9 cellular contexts compared by ENCODE assay signal in the genomic region with DNA sequence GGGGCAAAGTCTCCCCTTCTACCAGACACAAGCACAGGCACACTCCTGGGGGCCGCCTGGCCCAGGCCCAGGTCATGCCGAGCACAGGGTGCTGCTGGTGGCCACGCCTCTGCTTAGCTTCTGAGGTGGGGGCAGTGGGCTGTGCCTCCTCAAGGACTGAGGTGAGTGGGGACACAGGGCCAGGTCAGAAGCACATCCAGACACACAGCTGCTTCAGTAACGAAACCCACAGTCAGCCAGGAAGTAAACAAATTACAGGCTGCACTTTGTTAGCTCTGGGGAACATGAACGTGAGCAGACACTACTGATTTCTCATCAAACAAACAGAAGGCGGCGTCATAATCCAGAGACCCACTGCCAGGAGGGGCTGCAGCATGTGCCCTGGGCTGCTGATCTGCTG.
DNase-seq lines count a peak whose midpoint lies in the region; ATAC-seq lines count a peak whose summit lies in the region.
"Had no signal": no experiment of that assay in that cellular context is flagged by ENCODE, and none has a peak within 500 bp of the region (broad histone marks: within the 10 kb centered on the region; RNA-seq: fewer than 3 reads in every experiment).

No MANE protein-coding gene starts in this region.

- 32% methylated on average over 7 of the region's 7 CpGs for WGBS in mesenchymal stem cell

- no peak overlapping the region for H2AFZ ChIP-seq in mesenchymal stem cell (ENCODE audit: low read depth, low read length)
- H2AFZ ChIP-seq: GM23338 had no signal

- H3K4me3 ChIP-seq in mesenchymal stem cell (ENCODE audit: insufficient read depth in 1 of 2, low read depth in 1 of 2, low read length in 2 of 2) = no peak overlapping the region
- H3K4me3 ChIP-seq: ascending aorta, GM23338 had no signal

- H3K4me1 ChIP-seq in mesenchymal stem cell (ENCODE audit: control insufficient read depth, insufficient read depth, low read depth, low read length) = peaks cover 25% of the 10 kb centered on the region
- H3K4me1 ChIP-seq: ascending aorta had no signal

- H3K27me3 ChIP-seq in mesenchymal stem cell (ENCODE audit: control insufficient read depth in 1 of 2, insufficient read depth in 1 of 2, low read length in 2 of 2) = peaks cover 0 to 28% of the 10 kb centered on the region in 2 experiments
- H3K27me3 ChIP-seq: ascending aorta had no signal

- H2BK15ac ChIP-seq in mesenchymal stem cell (ENCODE audit: low read depth, poor library complexity, severe bottlenecking) = peak overlapping the region; percentile 57

- peak overlapping the region; percentile 40 to 56 for H2BK12ac ChIP-seq in mesenchymal stem cell (ENCODE audit: low read length in 2 of 2)

- H2BK120ac ChIP-seq in mesenchymal stem cell (ENCODE audit: low read depth, low read length) = no peak overlapping the region

- peak overlapping the region in 1 of 2 experiments; percentile 13 for H3K4ac ChIP-seq in mesenchymal stem cell (ENCODE audit: low read depth in 1 of 2, low read length in 2 of 2)

- H2BK5ac ChIP-seq in mesenchymal stem cell (ENCODE audit: low read depth, low read length, poor library complexity, severe bottlenecking) = no peak overlapping the region

- no peak overlapping the region for H3K4me2 ChIP-seq in mesenchymal stem cell (ENCODE audit: low read length, poor library complexity, severe bottlenecking)
- H3K4me2 ChIP-seq: GM23338 had no signal

- ATAC-seq in GM18873 (IDR thresholded peaks at IDR 0.05; ENCODE audit: low FRiP score, unreplicated experiment) (peak; percentile 52), HG02588 (IDR thresholded peaks at IDR 0.05; ENCODE audit: unreplicated experiment) (peak; percentile 42)
- ATAC-seq: GM23338 had no signal

- H3K9me3 ChIP-seq in mesenchymal stem cell (ENCODE audit: control insufficient read depth, low read length) = no peaks in the 10 kb centered on the region
- H3K9me3 ChIP-seq: ascending aorta had no signal

- H2AK5ac ChIP-seq in mesenchymal stem cell (ENCODE audit: low read length, severe bottlenecking) = no peak overlapping the region

- H3K18ac ChIP-seq in mesenchymal stem cell (ENCODE audit: low read depth in 1 of 2, low read length in 2 of 2) = peak overlapping the region; percentile 31 to 65

- H3K14ac ChIP-seq in mesenchymal stem cell (ENCODE audit: low read length in 2 of 2) = no peak overlapping the region

- no peak overlapping the region for H3K9ac ChIP-seq in mesenchymal stem cell (ENCODE audit: low read length)

- peak overlapping the region; percentile 83 for H4K8ac ChIP-seq in mesenchymal stem cell (ENCODE audit: low read length)

- H3K23ac ChIP-seq in mesenchymal stem cell (ENCODE audit: low read length in 2 of 2) = no peak overlapping the region

- no peaks in the 10 kb centered on the region for H3K36me3 ChIP-seq in mesenchymal stem cell (ENCODE audit: control insufficient read depth in 1 of 2, insufficient read depth in 2 of 2, low read depth in 1 of 2, low read length in 2 of 2)
- H3K36me3 ChIP-seq: ascending aorta had no signal

- peak overlapping the region; percentile 58 for H4K91ac ChIP-seq in mesenchymal stem cell (ENCODE audit: low read length)

- no peaks in the 10 kb centered on the region for H3K79me1 ChIP-seq in mesenchymal stem cell (replicated peaks; ENCODE audit: low read length, poor library complexity, severe bottlenecking)

- peak; percentile 12 for DNase-seq in NCI-H2107 treated with DMSO at 0.1 percent for 48 hours (lab: John Stamatoyannopoulos, UW; ENCODE audit: unreplicated experiment)
- peak; percentile 77 for DNase-seq in mesenchymal stem cell
- no peak for DNase-seq in stimulated activated naive CD4-positive, alpha-beta T cell treated with Interleukin-2 at 50 U/mL for 16 hours (lab: John Stamatoyannopoulos, UW)
- no peak for DNase-seq in nucleus accumbens (lab: John Stamatoyannopoulos, UW)
- DNase-seq in mucosa of gallbladder (ENCODE audit: low spot score) = no peak

- no peak overlapping the region for H3K27ac ChIP-seq in mesenchymal stem cell (ENCODE audit: low read length, poor library complexity, severe bottlenecking)
- H3K27ac ChIP-seq: ascending aorta had no signal

Comparison
In these comparisons a context has a peak if more than half of its experiments do, and no peak if none do; other contexts are left out.
1. DNase-seq: peak in NCI-H2107 treated with DMSO at 0.1 percent for 48 hours (single experiment) and mesenchymal stem cell (single experiment); none in stimulated activated naive CD4-positive, alpha-beta T cell treated with Interleukin-2 at 50 U/mL for 16 hours (single experiment), nucleus accumbens (0 of 56) and mucosa of gallbladder (single experiment).